Comparison of ENCODE assay signal across 1 cellular context in genomic region chr22:30115705-30116104, GRCh38.
TF ChIP-seq lines count a peak whose summit lies in the region.

No MANE protein-coding gene starts in this region.

TF ChIP-seq in HCT116, 20 proteins besides CTCF, POLR2A, EP300 and RAD21 (continued from another document):
- no peak for TF ChIP-seq REST (IDR thresholded peaks at IDR 0.05; ENCODE audit: low read depth)
